Comparison of ENCODE assay signal across 27 cellular contexts in genomic region chr16:48358419-48358818, GRCh38.
"Had no signal": no experiment of that assay in that cellular context is flagged by ENCODE, and none has a peak within 500 bp of the region (broad histone marks: within the 10 kb centered on the region; RNA-seq: fewer than 3 reads in every experiment).

No MANE protein-coding gene starts in this region.

- H3K9me3 Mint-ChIP-seq: activated CD4-positive, alpha-beta memory T cell treated with anti-CD3 and anti-CD28 coated beads for 36 hours; activated CD4-positive, alpha-beta T cell treated with anti-CD3 and anti-CD28 coated beads, Interleukin-2, amount 10 ng/mL, durations not matched to agents 7 days and 5 days; activated T-cell treated with anti-CD3 and anti-CD28 coated beads, Interleukin-2, amount 50 U/mL, for 72 hours; activated T-helper 2 cell treated with anti-CD3 and anti-CD28 coated beads, Interferon-gamma antibody, Interleukin-2, Interleukin-4, amounts not matched to agents 10 μg/mL and 5 μg/mL and 100 μg/mL, durations not matched to agents 14 hours and 24 hours and 36 hours; T-helper 1 cell treated with Interleukin-12 subunit alpha and Interleukin-12 subunit beta and Interleukin-4 antibody, amounts not matched to agents 30 μg/mL and 1 μg/mL, for 36 hours had no signal

- ATAC-seq: activated T-cell treated with anti-CD3 and anti-CD28 coated beads, Interleukin-2, amount 50 U/mL, for 72 hours had no signal

- H3K9me3 ChIP-seq: breast epithelium, Peyer's patch, SJCRH30, SK-N-SH had no signal

- H3K27ac Mint-ChIP-seq: activated CD4-positive, alpha-beta memory T cell treated with anti-CD3 and anti-CD28 coated beads for 36 hours; activated CD4-positive, alpha-beta T cell treated with anti-CD3 and anti-CD28 coated beads, Interleukin-2, amount 10 ng/mL, durations not matched to agents 7 days and 5 days; activated T-cell treated with anti-CD3 and anti-CD28 coated beads, Interleukin-2, amount 50 U/mL, for 72 hours; activated T-helper 2 cell treated with anti-CD3 and anti-CD28 coated beads, Interferon-gamma antibody, Interleukin-2, Interleukin-4, amounts not matched to agents 10 μg/mL and 5 μg/mL and 100 μg/mL, durations not matched to agents 14 hours and 24 hours and 36 hours; T-helper 1 cell treated with Interleukin-12 subunit alpha and Interleukin-12 subunit beta and Interleukin-4 antibody, amounts not matched to agents 30 μg/mL and 1 μg/mL, for 36 hours had no signal

- DNase-seq: activated CD4-positive, alpha-beta memory T cell treated with anti-CD3 and anti-CD28 coated beads for 36 hours; activated CD4-positive, alpha-beta T cell treated with anti-CD3 and anti-CD28 coated beads, Interleukin-2, amount 10 ng/mL, durations not matched to agents 7 days and 5 days; activated CD4-positive, CD25-positive, alpha-beta regulatory T cell; activated CD8-positive, alpha-beta memory T cell treated with anti-CD3 and anti-CD28 coated beads for 24 hours; activated gamma-delta T cell treated with Interleukin-2 at 50 U/mL for 16 hours; activated naive CD4-positive, alpha-beta T cell treated with anti-CD3 and anti-CD28 coated beads, Interleukin-2, amount 50 U/mL, for 16 hours; activated T-cell treated with anti-CD3 and anti-CD28 coated beads, Interleukin-2, amount 50 U/mL, for 72 hours; aorta; central memory CD4-positive, alpha-beta T cell; KG1; NCI-H1092; NCI-H1417; NCI-H1930; NCI-H2171; NCI-H2227 treated with DMSO at 0.1 percent for 48 hours; NCI-H526; NCI-H774; OCI-M1; Peyer's patch; Right ventricle myocardium superior; SJCRH30; SK-N-SH; SW 1271; T-helper 9 cell had no signal

- H3K27me3 Mint-ChIP-seq: activated CD4-positive, alpha-beta memory T cell treated with anti-CD3 and anti-CD28 coated beads for 36 hours; activated CD4-positive, alpha-beta T cell treated with anti-CD3 and anti-CD28 coated beads, Interleukin-2, amount 10 ng/mL, durations not matched to agents 7 days and 5 days had no signal

- H3K4me3 Mint-ChIP-seq: activated CD4-positive, alpha-beta memory T cell treated with anti-CD3 and anti-CD28 coated beads for 36 hours; activated CD4-positive, alpha-beta T cell treated with anti-CD3 and anti-CD28 coated beads, Interleukin-2, amount 10 ng/mL, durations not matched to agents 7 days and 5 days; activated T-cell treated with anti-CD3 and anti-CD28 coated beads, Interleukin-2, amount 50 U/mL, for 72 hours; T-helper 1 cell treated with Interleukin-12 subunit alpha and Interleukin-12 subunit beta and Interleukin-4 antibody, amounts not matched to agents 30 μg/mL and 1 μg/mL, for 36 hours had no signal
